23 cellular contexts compared by ENCODE assay signal in genomic region chr2:52571380-52572347, GRCh38.
DNase-seq lines count a peak whose midpoint lies in the region; ATAC-seq and FAIRE-seq lines count a peak whose summit lies in the region.
"Had no signal": no experiment of that assay in that cellular context is flagged by ENCODE, and none has a peak within 500 bp of the region (broad histone marks: within the 10 kb centered on the region; RNA-seq: fewer than 3 reads in every experiment).

No MANE protein-coding gene starts in this region.

- no peaks in the 10 kb centered on the region for H3K4me1 ChIP-seq in naive thymus-derived CD4-positive, alpha-beta T cell (ENCODE audit: control insufficient read depth in 2 of 2, insufficient read depth in 2 of 2, low read length in 2 of 2)
- H3K4me1 ChIP-seq: SJCRH30 had no signal

- no peaks in the 10 kb centered on the region for H3K27me3 Mint-ChIP-seq in activated naive CD8-positive, alpha-beta T cell treated with anti-CD3 and anti-CD28 coated beads, Interleukin-2, amount 50 U/mL, for 24 hours
- H3K27me3 Mint-ChIP-seq in activated naive CD8-positive, alpha-beta T cell treated with anti-CD3 and anti-CD28 coated beads for 36 hours: no peaks in the 10 kb centered on the region
- H3K27me3 Mint-ChIP-seq in naive thymus-derived CD4-positive, alpha-beta T cell: no peaks in the 10 kb centered on the region
- H3K27me3 Mint-ChIP-seq: CD4-positive, alpha-beta memory T cell had no signal

- no peaks in the 10 kb centered on the region for H3K4me1 Mint-ChIP-seq in activated naive CD8-positive, alpha-beta T cell treated with anti-CD3 and anti-CD28 coated beads, Interleukin-2, amount 50 U/mL, for 24 hours
- no peaks in the 10 kb centered on the region for H3K4me1 Mint-ChIP-seq in activated naive CD8-positive, alpha-beta T cell treated with anti-CD3 and anti-CD28 coated beads for 36 hours
- H3K4me1 Mint-ChIP-seq in naive thymus-derived CD4-positive, alpha-beta T cell: no peaks in the 10 kb centered on the region
- H3K4me1 Mint-ChIP-seq in stimulated activated effector memory CD8-positive, alpha-beta T cell treated with anti-CD3 and anti-CD28 coated beads, Interleukin-12 subunit alpha, Interleukin-12 subunit beta, amount 100 ng/mL, for 72 hours: no peaks in the 10 kb centered on the region
- H3K4me1 Mint-ChIP-seq: CD4-positive, alpha-beta memory T cell had no signal

- CTCF ChIA-PET in naive thymus-derived CD4-positive, alpha-beta T cell (lab: Charles Lee): no interaction called here

- H3K9me3 ChIP-seq in naive thymus-derived CD4-positive, alpha-beta T cell (ENCODE audit: control insufficient read depth in 2 of 3, low read length in 3 of 3): peaks cover 0 to 8% (median 0%) of the 10 kb centered on the region in 3 experiments
- H3K9me3 ChIP-seq: SJCRH30 had no signal

- no peak for FAIRE-seq in GM19239 (lab: Jason Lieb, UNC)
- FAIRE-seq: GM12891 had no signal

- peak; percentile 24 for ATAC-seq in activated naive CD8-positive, alpha-beta T cell treated with anti-CD3 and anti-CD28 coated beads, Interleukin-2, amount 50 U/mL, for 24 hours
- ATAC-seq in naive thymus-derived CD4-positive, alpha-beta T cell: peak; percentile 20
- peak; percentile 31 for ATAC-seq in stimulated activated effector memory CD8-positive, alpha-beta T cell treated with anti-CD3 and anti-CD28 coated beads, Interleukin-12 subunit alpha, Interleukin-12 subunit beta, amount 100 ng/mL, for 72 hours
- ATAC-seq in GM19452 (IDR thresholded peaks at IDR 0.05; ENCODE audit: unreplicated experiment): no peak
- ATAC-seq: Panc1 had no signal

- intact Hi-C loops in naive thymus-derived CD4-positive, alpha-beta T cell (cut with micrococcal nuclease): no loop called here

- no peaks in the 10 kb centered on the region for H3K36me3 Mint-ChIP-seq in activated naive CD8-positive, alpha-beta T cell treated with anti-CD3 and anti-CD28 coated beads, Interleukin-2, amount 50 U/mL, for 24 hours (ENCODE audit: low read depth)
- no peaks in the 10 kb centered on the region for H3K36me3 Mint-ChIP-seq in activated naive CD8-positive, alpha-beta T cell treated with anti-CD3 and anti-CD28 coated beads for 36 hours
- H3K36me3 Mint-ChIP-seq in naive thymus-derived CD4-positive, alpha-beta T cell: peaks cover 0 to 3% (median 0%) of the 10 kb centered on the region in 5 donors
- H3K36me3 Mint-ChIP-seq in stimulated activated effector memory CD8-positive, alpha-beta T cell treated with anti-CD3 and anti-CD28 coated beads, Interleukin-12 subunit alpha, Interleukin-12 subunit beta, amount 100 ng/mL, for 72 hours: no peaks in the 10 kb centered on the region
- H3K36me3 Mint-ChIP-seq: CD4-positive, alpha-beta memory T cell had no signal

- H3K4me3 ChIP-seq in H7 (ENCODE audit: insufficient read depth, low read depth, low read length): no peak overlapping the region
- no peak overlapping the region for H3K4me3 ChIP-seq in naive thymus-derived CD4-positive, alpha-beta T cell (ENCODE audit: low read length)
- H3K4me3 ChIP-seq: BLaER1 treated with 17β-estradiol and CSF1 and Interleukin-3, amounts not matched to agents 10 nM and 100 nM; SJCRH30 had no signal

- no peak overlapping the region for H3K27ac ChIP-seq in naive thymus-derived CD4-positive, alpha-beta T cell (ENCODE audit: low read depth, low read length)
- H3K27ac ChIP-seq: 22Rv1; BLaER1 treated with 17β-estradiol and CSF1 and Interleukin-3, amounts not matched to agents 10 nM and 100 nM; KMS-11; SJCRH30 had no signal

- no peaks in the 10 kb centered on the region for H3K27me3 ChIP-seq in H7 (ENCODE audit: control insufficient read depth, insufficient read depth, low read length)
- H3K27me3 ChIP-seq in naive thymus-derived CD4-positive, alpha-beta T cell (ENCODE audit: control insufficient read depth in 2 of 2, insufficient read depth in 2 of 2, low read length in 2 of 2): no peaks in the 10 kb centered on the region
- H3K27me3 ChIP-seq: BLaER1 treated with 17β-estradiol and CSF1 and Interleukin-3, amounts not matched to agents 10 nM and 100 nM; SJCRH30 had no signal

- POLR2A ChIA-PET in naive thymus-derived CD4-positive, alpha-beta T cell (lab: Charles Lee): no interaction called here

- H3K27ac Mint-ChIP-seq in activated naive CD8-positive, alpha-beta T cell treated with anti-CD3 and anti-CD28 coated beads, Interleukin-2, amount 50 U/mL, for 24 hours: no peak overlapping the region
- H3K27ac Mint-ChIP-seq in activated naive CD8-positive, alpha-beta T cell treated with anti-CD3 and anti-CD28 coated beads for 36 hours: no peak overlapping the region
- H3K27ac Mint-ChIP-seq in naive thymus-derived CD4-positive, alpha-beta T cell: no peak overlapping the region
- no peak overlapping the region for H3K27ac Mint-ChIP-seq in stimulated activated effector memory CD8-positive, alpha-beta T cell treated with anti-CD3 and anti-CD28 coated beads, Interleukin-12 subunit alpha, Interleukin-12 subunit beta, amount 100 ng/mL, for 72 hours
- H3K27ac Mint-ChIP-seq: CD4-positive, alpha-beta memory T cell had no signal

- DNase-seq in activated naive CD8-positive, alpha-beta T cell treated with anti-CD3 and anti-CD28 coated beads, Interleukin-2, amount 50 U/mL, for 24 hours: no peak
- no peak for DNase-seq in activated naive CD8-positive, alpha-beta T cell treated with anti-CD3 and anti-CD28 coated beads for 36 hours
- DNase-seq in H7 (peak; percentile 14), NCI-H82 treated with DMSO at 0.1 percent for 48 hours (lab: John Stamatoyannopoulos, UW; ENCODE audit: unreplicated experiment) (no peak), GM19239 (ENCODE audit: insufficient read length, low spot score) (no peak)
- no peak for DNase-seq in naive thymus-derived CD4-positive, alpha-beta T cell
- DNase-seq in stimulated activated effector memory CD8-positive, alpha-beta T cell treated with anti-CD3 and anti-CD28 coated beads, Interleukin-12 subunit alpha, Interleukin-12 subunit beta, amount 100 ng/mL, for 72 hours (ENCODE audit: low spot score in 2 of 2): no peak
- DNase-seq: CD4-positive, alpha-beta memory T cell; DMS153; IMR-90; NCI-H1105; NCI-H146; NCI-H2029 treated with DMSO at 0.1 percent for 48 hours; NCI-H345; NCI-H524; NCI-H774 had no signal

- no peak overlapping the region for H3K4me3 Mint-ChIP-seq in activated naive CD8-positive, alpha-beta T cell treated with anti-CD3 and anti-CD28 coated beads, Interleukin-2, amount 50 U/mL, for 24 hours
- H3K4me3 Mint-ChIP-seq in activated naive CD8-positive, alpha-beta T cell treated with anti-CD3 and anti-CD28 coated beads for 36 hours: no peak overlapping the region
- H3K4me3 Mint-ChIP-seq in naive thymus-derived CD4-positive, alpha-beta T cell: no peak overlapping the region
- H3K4me3 Mint-ChIP-seq in stimulated activated effector memory CD8-positive, alpha-beta T cell treated with anti-CD3 and anti-CD28 coated beads, Interleukin-12 subunit alpha, Interleukin-12 subunit beta, amount 100 ng/mL, for 72 hours: no peak overlapping the region
- H3K4me3 Mint-ChIP-seq: CD4-positive, alpha-beta memory T cell had no signal

- peaks cover 28% of the 10 kb centered on the region for H3K9me3 Mint-ChIP-seq in activated naive CD8-positive, alpha-beta T cell treated with anti-CD3 and anti-CD28 coated beads, Interleukin-2, amount 50 U/mL, for 24 hours
- peaks cover 16% of the 10 kb centered on the region for H3K9me3 Mint-ChIP-seq in activated naive CD8-positive, alpha-beta T cell treated with anti-CD3 and anti-CD28 coated beads for 36 hours
- H3K9me3 Mint-ChIP-seq in naive thymus-derived CD4-positive, alpha-beta T cell: peaks cover 8 to 39% (median 13%) of the 10 kb centered on the region in 11 donors
- peaks cover 9% of the 10 kb centered on the region for H3K9me3 Mint-ChIP-seq in stimulated activated effector memory CD8-positive, alpha-beta T cell treated with anti-CD3 and anti-CD28 coated beads, Interleukin-12 subunit alpha, Interleukin-12 subunit beta, amount 100 ng/mL, for 72 hours

- no peaks in the 10 kb centered on the region for H3K36me3 ChIP-seq in H7 (replicated peaks; ENCODE audit: control insufficient read depth, insufficient read depth, low read length)
- no peaks in the 10 kb centered on the region for H3K36me3 ChIP-seq in naive thymus-derived CD4-positive, alpha-beta T cell (ENCODE audit: control insufficient read depth in 2 of 3, insufficient read depth in 3 of 3, low read length in 3 of 3)
- H3K36me3 ChIP-seq: SJCRH30 had no signal
